8 cellular contexts compared by ENCODE assay signal in genomic region chr12:116547955-116548471, GRCh38. TPM values are rescaled to one million over a fixed set of nuclear protein-coding genes. Genes with fewer than 3 reads are reported as not detected.
DNase-seq lines count a peak whose midpoint lies in the region; ATAC-seq and TF ChIP-seq lines count a peak whose summit lies in the region.

No MANE protein-coding gene starts in this region.

- no peaks in the 10 kb centered on the region for H3K9me3 ChIP-seq in OCI-LY7 (ENCODE audit: low read length)
- H3K9me3 ChIP-seq in mucosa of descending colon, result no peaks in the 10 kb centered on the region
- H3K9me3 ChIP-seq in upper lobe of left lung, result no peaks in the 10 kb centered on the region

- peak; percentile 83 for ATAC-seq in GM18517 (IDR thresholded peaks at IDR 0.05; ENCODE audit: unreplicated experiment)
- peak; percentile 84 for ATAC-seq in HG02840 (IDR thresholded peaks at IDR 0.05; ENCODE audit: low FRiP score, unreplicated experiment)
- peak; percentile 39 for ATAC-seq in mucosa of descending colon
- ATAC-seq in upper lobe of left lung (ENCODE audit: low FRiP score in 2 of 2), result no peak

- H3K36me3 ChIP-seq in OCI-LY7 (ENCODE audit: insufficient read depth, low read length), result no peaks in the 10 kb centered on the region
- H3K36me3 ChIP-seq in mucosa of descending colon (ENCODE audit: low read depth), result no peaks in the 10 kb centered on the region
- H3K36me3 ChIP-seq in upper lobe of left lung, result no peaks in the 10 kb centered on the region

- H3K27ac ChIP-seq in OCI-LY7 (ENCODE audit: low read depth, low read length, poor library complexity, severe bottlenecking), result no peak overlapping the region
- H3K27ac ChIP-seq in upper lobe of left lung, result peak overlapping the region in 1 of 4 donors; percentile 42

- H3K4me3 Mint-ChIP-seq in progenitor cell of endocrine pancreas (ENCODE audit: low read depth), result no peak overlapping the region

- H3K9me2 ChIP-seq in OCI-LY7 (ENCODE audit: insufficient read depth, low read length), result no peaks in the 10 kb centered on the region

- H3K4me1 Mint-ChIP-seq in progenitor cell of endocrine pancreas (ENCODE audit: low read depth), result peaks cover 4% of the 10 kb centered on the region

- H3K4me1 ChIP-seq in OCI-LY7 (ENCODE audit: insufficient read depth, low read length, poor library complexity, severe bottlenecking) (peaks cover 23% of the 10 kb centered on the region), mucosa of descending colon (ENCODE audit: low read depth) (no peaks in the 10 kb centered on the region), upper lobe of left lung (peaks cover 3 to 20% (median 8%) of the 10 kb centered on the region in 4 donors)

- TF ChIP-seq POLR2A in upper lobe of left lung (IDR thresholded peaks at IDR 0.05), result no peak

- no peak for TF ChIP-seq CTCF in OCI-LY7 (conservative IDR thresholded peaks at IDR 0.05; ENCODE audit: low read length)
- no peak for TF ChIP-seq CTCF in mucosa of descending colon (IDR thresholded peaks at IDR 0.05)
- TF ChIP-seq CTCF in upper lobe of left lung (IDR thresholded peaks at IDR 0.05), result no peak
- TF ChIP-seq CTCF in progenitor cell of endocrine pancreas (IDR thresholded peaks at IDR 0.05; ENCODE audit: unreplicated experiment), result no peak

- POLR2A ChIA-PET in OCI-LY7 (lab: Charles Lee), result no interaction called here

- WGBS in upper lobe of left lung, 2 donors, result 24 to 38% methylated on average over 9 to 10 of the region's 10 CpGs

- DNase-seq in OCI-LY7 (ENCODE audit: low spot score), result peak; percentile 50
- DNase-seq in mucosa of descending colon, result no peak
- no peak for DNase-seq in NCI-H2171 treated with DMSO at 0.1 percent for 48 hours (lab: John Stamatoyannopoulos, UW)
- no peak for DNase-seq in upper lobe of left lung
- no peak for DNase-seq in progenitor cell of endocrine pancreas (ENCODE audit: low spot score, unreplicated experiment)
- DNase-seq in activated CD4-positive, alpha-beta T cell treated with anti-CD3 and anti-CD28 coated beads for 1 hour, result no peak

- H3K9me3 Mint-ChIP-seq in progenitor cell of endocrine pancreas (ENCODE audit: low read depth), result no peaks in the 10 kb centered on the region

- no peaks in the 10 kb centered on the region for H3K36me3 Mint-ChIP-seq in progenitor cell of endocrine pancreas (ENCODE audit: insufficient read depth)

- CTCF ChIA-PET in OCI-LY7 (lab: Charles Lee; ENCODE audit: unreplicated experiment), result no interaction called here

- no peaks in the 10 kb centered on the region for H3K27me3 ChIP-seq in upper lobe of left lung

- H3K4me2 ChIP-seq in OCI-LY7 (ENCODE audit: low read length), result peak overlapping the region; percentile 23; the same call in 1 of the 2 replicates

- BruUV-seq in OCI-LY7 (replicated peaks; lab: Mats Ljungman, UMichigan), result no TSS peak

- no peak overlapping the region for H2AFZ ChIP-seq in OCI-LY7 (ENCODE audit: low read length)

- no peaks in the 10 kb centered on the region for H4K20me1 ChIP-seq in OCI-LY7 (ENCODE audit: insufficient read depth, low read length)

- TF ChIP-seq EP300 in upper lobe of left lung (IDR thresholded peaks at IDR 0.05), result no peak

- peaks cover 9% of the 10 kb centered on the region for H3K27me3 Mint-ChIP-seq in progenitor cell of endocrine pancreas

- H3K4me3 ChIP-seq in OCI-LY7 (ENCODE audit: low read depth, low read length, poor library complexity, severe bottlenecking) (no peak overlapping the region), mucosa of descending colon (no peak overlapping the region), upper lobe of left lung (no peak overlapping the region)

- intact Hi-C loops in OCI-LY7 (cut with micrococcal nuclease; ENCODE audit: unreplicated experiment), result no loop called here
- intact Hi-C loops in mucosa of descending colon (cut with DNase I, micrococcal nuclease), result no loop called here

- no peak overlapping the region for H3K27ac Mint-ChIP-seq in progenitor cell of endocrine pancreas

- no peaks in the 10 kb centered on the region for H3K79me2 ChIP-seq in OCI-LY7 (ENCODE audit: insufficient read depth, low read depth, low read length)

RNA-seq across cellular contexts. Expression of gene MAP1LC3B2, which starts 11.2 kb away (rescaled TPM):
- total RNA-seq in OCI-LY7 (2014; rRNA removed; shearing (Covaris generic)), result not detected in 2 replicates
- total RNA-seq in OCI-LY7 (2022), result not detected in 2 replicates
- 1 to 10 TPM; 1.6 to 2.0 (median 1.7) TPM for total RNA-seq in mucosa of descending colon
- total RNA-seq in upper lobe of left lung, result 1 to 10 TPM in 4 of 6 donors, not detected in 2; 1.5 to 5.7 (median 2.5) TPM
- 0.84 and 0.86 TPM in 2 replicates for total RNA-seq in progenitor cell of endocrine pancreas

Comparison
In these comparisons a context has a peak if more than half of its experiments do, and no peak if none do; other contexts are left out.
1. ATAC-seq: peak in GM18517 (single experiment), HG02840 (single experiment) and mucosa of descending colon (single experiment); none in upper lobe of left lung (0 of 2).